Comparison of ENCODE assay signal across 17 cellular contexts in the genomic region with DNA sequence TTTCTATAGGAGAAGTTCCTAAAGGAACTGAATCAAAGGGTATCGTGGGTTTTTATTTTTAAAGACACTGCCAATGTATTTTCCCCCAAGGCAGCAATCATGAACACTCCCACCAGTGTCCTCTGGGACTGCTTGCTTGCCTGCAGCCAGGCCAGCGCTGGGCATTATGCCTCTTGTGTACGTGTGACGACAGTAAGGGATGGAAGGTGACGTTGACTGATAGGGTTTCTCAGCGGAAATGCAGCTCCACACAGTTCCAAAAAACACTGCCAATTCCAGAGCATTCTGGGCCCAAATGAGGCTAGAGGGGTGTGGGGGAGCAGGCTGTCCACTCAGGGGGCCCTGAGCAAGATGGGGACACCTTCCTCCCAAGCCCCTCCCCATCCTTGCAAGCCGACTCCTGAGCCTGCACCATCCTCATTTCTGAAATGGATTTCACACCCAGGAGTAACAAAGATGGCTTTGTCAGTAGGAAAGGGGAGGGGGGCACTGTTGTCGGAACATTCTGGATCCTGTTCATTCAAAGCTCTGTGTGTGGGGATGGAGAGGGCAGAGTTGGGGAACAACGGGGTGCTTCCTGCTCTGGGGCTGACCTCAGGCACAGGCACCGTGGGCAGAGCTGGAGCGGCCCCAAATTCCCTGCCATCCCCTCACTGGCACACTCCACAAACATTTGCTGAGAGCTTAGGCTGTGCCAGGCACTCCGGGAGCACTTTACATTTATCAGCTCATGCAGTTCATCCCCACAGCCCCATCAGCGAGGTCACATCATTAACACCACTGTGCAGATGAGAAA. TPM values are rescaled to one million over a fixed set of nuclear protein-coding genes. Genes with fewer than 3 reads are reported as not detected.
A peak's percentile ranks its signal among the peaks of the same experiment; 100 is the strongest.
DNase-seq lines count a peak whose midpoint lies in the region; ATAC-seq and TF ChIP-seq lines count a peak whose summit lies in the region.
"Had no signal": no experiment of that assay in that cellular context is flagged by ENCODE, and none has a peak within 500 bp of the region (broad histone marks: within the 10 kb centered on the region; RNA-seq: fewer than 3 reads in every experiment).

No MANE protein-coding gene starts in this region.

- intact Hi-C loops in testis (cut with DNase I; ENCODE audit: low total_unique reads) = no loop called here

- WGBS in testis, 2 donors = 71 to 80% methylated on average over 8 to 13 of the region's 13 CpGs

- H3K27me3 ChIP-seq in testis (no peaks in the 10 kb centered on the region), foreskin keratinocyte (no peaks in the 10 kb centered on the region)
- H3K27me3 ChIP-seq: body of pancreas had no signal

- TF ChIP-seq CTCF in coronary artery (IDR thresholded peaks at IDR 0.05) (no peak), testis (IDR thresholded peaks at IDR 0.05) (no peak), foreskin keratinocyte (conservative IDR thresholded peaks at IDR 0.05) (no peak)

- no peak for ATAC-seq in GM18907 (IDR thresholded peaks at IDR 0.05; ENCODE audit: unreplicated experiment)
- no peak for ATAC-seq in foreskin keratinocyte
- ATAC-seq: body of pancreas, Panc1 had no signal

- no peaks in the 10 kb centered on the region for H3K9me3 ChIP-seq in testis

- H3K27ac ChIP-seq in coronary artery (peak overlapping the region; percentile 67 to 70), testis (no peak overlapping the region), foreskin keratinocyte (no peak overlapping the region)
- H3K27ac ChIP-seq: body of pancreas, VCaP had no signal

- no peaks in the 10 kb centered on the region for H3K4me1 ChIP-seq in testis
- H3K4me1 ChIP-seq in foreskin keratinocyte = no peaks in the 10 kb centered on the region
- H3K4me1 ChIP-seq: body of pancreas had no signal

- peak overlapping the region; percentile 50 for H3K4me3 ChIP-seq in coronary artery
- no peak overlapping the region for H3K4me3 ChIP-seq in testis
- H3K4me3 ChIP-seq: body of pancreas had no signal

- TF ChIP-seq POLR2A in testis (IDR thresholded peaks at IDR 0.05) = no peak

- peak; percentile 25 for DNase-seq in NCI-H748 (lab: John Stamatoyannopoulos, UW; ENCODE audit: unreplicated experiment)
- no peak for DNase-seq in NCI-H748 treated with DMSO at 0.1 percent for 48 hours (lab: John Stamatoyannopoulos, UW)
- no peak for DNase-seq in coronary artery (ENCODE audit: low spot score)
- peak in 38 of 51 donors; percentile 27 to 89 (median 55) for DNase-seq in hypothalamus (lab: John Stamatoyannopoulos, UW)
- peak; percentile 64 for DNase-seq in testis
- DNase-seq in AG08396 (ENCODE audit: low spot score) = no peak
- DNase-seq in foreskin keratinocyte = no peak
- DNase-seq: activated gamma-delta T cell; body of pancreas; effector memory CD4-positive, alpha-beta T cell; foreskin melanocyte; islet precursor cell; NCI-H526; SW 1271 had no signal

- H3K36me3 ChIP-seq in testis (ENCODE audit: low read depth, missing control alignments) = no peaks in the 10 kb centered on the region

RNA-seq across cellular contexts. Expression of a gene that starts 20.0 kb away (rescaled TPM):
- total RNA-seq in testis = 10 to 100 TPM; 27.1 to 36.5 TPM
- 18.0 TPM for polyA plus RNA-seq in testis (ENCODE audit: insufficient read depth, low read depth, low replicate concordance)
- 0.49 and 1.3 TPM in 2 replicates for total RNA-seq in foreskin keratinocyte
- polyA plus RNA-seq in foreskin keratinocyte = 0.31 and 0.62 TPM in 2 replicates

Comparison
In these comparisons a context has a peak if more than half of its experiments do, and no peak if none do; other contexts are left out.
1. DNase-seq: peak in NCI-H748 (single experiment), hypothalamus (38 of 51) and testis (single experiment); none in NCI-H748 treated with DMSO at 0.1 percent for 48 hours (single experiment), coronary artery (single experiment), AG08396 (single experiment) and foreskin keratinocyte (0 of 2).
2. H3K27ac ChIP-seq: peak in coronary artery (2 of 2); none in testis (0 of 2) and foreskin keratinocyte (single experiment).
3. RNA of a gene that starts 20.0 kb away (total RNA-seq): 27.1 to 36.5 TPM in testis; 0.49 to 1.3 TPM in foreskin keratinocyte; every median in the first group is over 10 times any median in the second.